ENCODE assay signal across 13 cellular contexts in the genomic region with DNA sequence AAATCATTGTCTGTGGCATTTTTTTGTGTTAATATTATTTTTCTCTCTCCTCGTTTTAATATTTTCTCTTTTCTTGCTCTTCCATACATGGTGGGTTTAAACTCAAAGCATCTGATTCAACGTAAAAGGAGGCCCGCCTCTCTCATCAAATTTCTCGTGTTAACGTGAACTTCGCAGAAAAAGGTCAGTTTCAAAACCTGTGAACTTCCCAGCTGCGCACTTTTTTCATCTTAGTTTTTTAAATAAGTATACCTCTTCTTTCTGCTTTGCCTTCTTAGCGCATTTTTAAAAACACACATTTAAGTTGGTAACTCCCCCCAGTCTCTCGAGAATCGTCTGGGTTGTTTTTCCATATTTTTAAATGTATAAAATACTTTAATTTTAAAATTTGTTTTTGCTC. TPM values are rescaled to one million over a fixed set of nuclear protein-coding genes. Genes with fewer than 3 reads are reported as not detected.
A peak's percentile ranks its signal among the peaks of the same experiment; 100 is the strongest.
DNase-seq lines count a peak whose midpoint lies in the region; ATAC-seq and TF ChIP-seq lines count a peak whose summit lies in the region.
"Had no signal": no experiment of that assay in that cellular context is flagged by ENCODE, and none has a peak within 500 bp of the region (broad histone marks: within the 10 kb centered on the region; RNA-seq: fewer than 3 reads in every experiment).

No MANE protein-coding gene starts in this region.

- H3K4me1 ChIP-seq in DND-41 (ENCODE audit: insufficient read depth, low read length) = peaks cover 9% of the 10 kb centered on the region
- H3K4me1 ChIP-seq in HUES6 (ENCODE audit: control insufficient read depth, insufficient read depth, low read length) = peaks cover 13% of the 10 kb centered on the region

- H3K9ac ChIP-seq in DND-41 (ENCODE audit: low read depth, low read length) (no peak overlapping the region), HUES6 (ENCODE audit: low read length) (no peak overlapping the region)

- DNase-seq in DND-41 (no peak), T-helper 17 cell (no peak), naive B cell (no peak)
- DNase-seq: DMS 273 treated with DMSO at 0.1 percent for 48 hours, NCI-H748 treated with DMSO at 0.1 percent for 48 hours had no signal

- peaks cover 10% of the 10 kb centered on the region for H3K4me1 Mint-ChIP-seq in T-helper 17 cell
- peaks cover 15 to 30% (median 24%) of the 10 kb centered on the region in 3 donors for H3K4me1 Mint-ChIP-seq in naive B cell

- H3K4me3 ChIP-seq in DND-41 (ENCODE audit: low read depth in 1 of 2, low read length in 2 of 2) (no peak overlapping the region), HUES6 (ENCODE audit: low read depth, low read length) (peak overlapping the region; percentile 86)

- H3K9me3 Mint-ChIP-seq in naive B cell = peaks cover 0 to 14% (median 4%) of the 10 kb centered on the region in 7 donors

- H3K27ac ChIP-seq in DND-41 (ENCODE audit: low read length) (no peak overlapping the region), HUES6 (ENCODE audit: low read depth, low read length) (no peak overlapping the region)

- no peaks in the 10 kb centered on the region for H4K20me1 ChIP-seq in DND-41 (ENCODE audit: insufficient read depth, low read length)

- H3K27me3 Mint-ChIP-seq in T-helper 17 cell (peaks cover 90% of the 10 kb centered on the region), naive B cell (peaks cover 61 to 72% (median 69%) of the 10 kb centered on the region in 3 donors)

- peak overlapping the region; percentile 75; the same call in 1 of the 2 replicates for H3K4me2 ChIP-seq in DND-41 (ENCODE audit: insufficient read depth, low read length)

- ATAC-seq in DND-41 (ENCODE audit: insufficient read depth, low read depth) (no peak), T-helper 17 cell (no peak), naive B cell (ENCODE audit: low read depth in 2 of 2) (no peak), HG02852 (IDR thresholded peaks at IDR 0.05; ENCODE audit: unreplicated experiment) (no peak), HG02571 (IDR thresholded peaks at IDR 0.05; ENCODE audit: unreplicated experiment) (no peak), HG03342 (IDR thresholded peaks at IDR 0.05; ENCODE audit: unreplicated experiment) (no peak)

- H3K27ac Mint-ChIP-seq in T-helper 17 cell (peak overlapping the region; percentile 94), naive B cell (peak overlapping the region in 3 of 6 donors; percentile 31 to 96 (median 72))

- H3K79me2 ChIP-seq in DND-41 (ENCODE audit: insufficient read depth, low read length) = no peaks in the 10 kb centered on the region

- no peak for TF ChIP-seq CTCF in DND-41 (IDR thresholded peaks at IDR 0.05; ENCODE audit: borderline replicate concordance, extremely low read depth, low read length, poor library complexity, severe bottlenecking)

- H3K36me3 Mint-ChIP-seq in T-helper 17 cell (ENCODE audit: low read depth) (peaks cover 7% of the 10 kb centered on the region), naive B cell (no peaks in the 10 kb centered on the region)

- no peak overlapping the region for H2AFZ ChIP-seq in DND-41 (ENCODE audit: low read depth, low read length)

- no peaks in the 10 kb centered on the region for H3K36me3 ChIP-seq in DND-41 (ENCODE audit: insufficient read depth, low read length)
- H3K36me3 ChIP-seq in HUES6 (ENCODE audit: control insufficient read depth, insufficient read depth, low read length) = no peaks in the 10 kb centered on the region

- H3K27me3 ChIP-seq in DND-41 (ENCODE audit: insufficient read depth, low read length, poor library complexity) (peaks cover 41% of the 10 kb centered on the region), HUES6 (ENCODE audit: control insufficient read depth, insufficient read depth, low read length) (peaks cover 99% of the 10 kb centered on the region)

- H3K4me3 Mint-ChIP-seq in T-helper 17 cell (peak overlapping the region; percentile 5), naive B cell (peak overlapping the region; percentile 22 to 99 (median 98))

- H3K9me3 ChIP-seq in DND-41 (ENCODE audit: insufficient read depth, low read length, severe bottlenecking) (no peaks in the 10 kb centered on the region), HUES6 (ENCODE audit: control insufficient read depth, insufficient read depth, low read depth, low read length) (no peaks in the 10 kb centered on the region), T-helper 17 cell (ENCODE audit: control insufficient read depth, low read length, poor library complexity, severe bottlenecking) (peaks cover 3% of the 10 kb centered on the region)

RNA-seq across cellular contexts. Expression of a gene that starts 9.1 kb away (rescaled TPM):
- total RNA-seq in T-helper 17 cell = not detected
- polyA plus RNA-seq in naive B cell (ENCODE audit: low read depth in 6 of 6) = not detected
- total RNA-seq: bronchial epithelial cell; esophagus mucosa; T-helper 2 cell treated with Interferon-gamma antibody and Interleukin-4, amounts not matched to agents 100 ng/mL and 5 ng/mL, for 36 hours had no signal
- polyA plus RNA-seq: neural cell had no signal

RNA-seq across cellular contexts. Expression of a gene that starts 12.7 kb away (rescaled TPM):
- total RNA-seq in T-helper 17 cell = 10 to 100 TPM; 30.8 to 31.6 TPM
- polyA plus RNA-seq in naive B cell (ENCODE audit: low read depth in 6 of 6) = 10 to 100 TPM; 36.5 to 50.2 (median 42.7) TPM
